In genomic region chr17:75759978-75760640, GRCh38 we compare ENCODE assay signal across 7 cellular contexts. TPM values are rescaled to one million over a fixed set of nuclear protein-coding genes. Genes with fewer than 3 reads are reported as not detected.
DNase-seq lines count a peak whose midpoint lies in the region; ATAC-seq and TF ChIP-seq lines count a peak whose summit lies in the region.
"Not testable (repeated sequence)": the region's sequence is repeated elsewhere in the genome, so short reads cannot be mapped to it uniquely, and the experiment has no call there.
"Had no signal": no experiment of that assay in that cellular context is flagged by ENCODE, and none has a peak within 500 bp of the region (broad histone marks: within the 10 kb centered on the region; RNA-seq: fewer than 3 reads in every experiment).

No MANE protein-coding gene starts in this region.

- not testable (repeated sequence) for H3K9me3 Mint-ChIP-seq in chondrocyte (ENCODE audit: low read depth)

- peak overlapping the region; percentile 98 for H3K27ac ChIP-seq in RWPE1
- peak overlapping the region in 3 of 4 donors; percentile 27 to 59 (median 56) for H3K27ac ChIP-seq in esophagus squamous epithelium
- H3K27ac ChIP-seq in parathyroid adenoma: peak overlapping the region; percentile 21
- peak overlapping the region in 3 of 5 donors; percentile 2 to 46 (median 20) for H3K27ac ChIP-seq in stomach

- H3K4me1 ChIP-seq in esophagus squamous epithelium (peaks cover 17 to 56% (median 36%) of the 10 kb centered on the region in 3 donors), parathyroid adenoma (peaks cover 10% of the 10 kb centered on the region), stomach (peaks cover 16 to 33% (median 24%) of the 10 kb centered on the region in 4 donors)

- H3K4me2 ChIP-seq in parathyroid adenoma (ENCODE audit: low read length): peak overlapping the region; percentile 46

- H3K36me3 ChIP-seq in esophagus squamous epithelium (peaks cover 12 to 62% (median 23%) of the 10 kb centered on the region in 3 donors), stomach (peaks cover 30 to 60% (median 58%) of the 10 kb centered on the region in 4 donors)
- not testable (repeated sequence) for H3K36me3 ChIP-seq in parathyroid adenoma (ENCODE audit: control insufficient read depth, insufficient read depth, low read length)

- intact Hi-C loops in esophagus squamous epithelium (cut with DNase I) (loop anchor here (10.0 kb wide), 1 partner anchor 255 kb away; no protein-coding TSS in a partner anchor), stomach (cut with DNase I; ENCODE audit: low total_unique reads) (loop anchor here (5.0 kb wide), 1 partner anchor 93 kb away; the partner anchor contains the start of genes RECQL5 and SAP30BP)
- intact Hi-C loops in left ventricle myocardium superior (cut with micrococcal nuclease): not testable (repeated sequence)

- H3K9me3 ChIP-seq in esophagus squamous epithelium; parathyroid adenoma (ENCODE audit: control insufficient read depth, low read length); stomach: not testable (repeated sequence)

- not testable (repeated sequence) for H3K4me3 ChIP-seq in esophagus squamous epithelium; parathyroid adenoma (ENCODE audit: low read depth, low read length); stomach

- not testable (repeated sequence) for H3K9ac ChIP-seq in parathyroid adenoma

- not testable (repeated sequence) for TF ChIP-seq CTCF in RWPE1 (conservative IDR thresholded peaks at IDR 0.05; ENCODE audit: low read depth); chondrocyte (IDR thresholded peaks at IDR 0.05); esophagus squamous epithelium (IDR thresholded peaks at IDR 0.05); parathyroid adenoma (IDR thresholded peaks at IDR 0.05); stomach (IDR thresholded peaks at IDR 0.05)

- POLR2A ChIA-PET in RWPE1 (lab: Yijun Ruan, JAX; ENCODE audit: low non-redundant PET): not testable (repeated sequence)

- ATAC-seq in left ventricle myocardium superior: not testable (repeated sequence)

- H2AFZ ChIP-seq in parathyroid adenoma: not testable (repeated sequence)

- H3K36me3 Mint-ChIP-seq in chondrocyte (ENCODE audit: low read depth): not testable (repeated sequence)

- not testable (repeated sequence) for TF ChIP-seq EP300 in stomach (IDR thresholded peaks at IDR 0.05)

- not testable (repeated sequence) for H3K27me3 Mint-ChIP-seq in chondrocyte (ENCODE audit: low read depth)

- not testable (repeated sequence) for DNase-seq in RWPE1 (ENCODE audit: low spot score); esophagus squamous epithelium (lab: John Stamatoyannopoulos, UW); stomach
- DNase-seq in chondrocyte (ENCODE audit: low spot score) (peak; percentile 7), left ventricle myocardium superior (peak; percentile 7)

- H3K4me1 Mint-ChIP-seq in chondrocyte (ENCODE audit: low read depth): not testable (repeated sequence)

- TF ChIP-seq POLR2A in esophagus squamous epithelium (IDR thresholded peaks at IDR 0.05); stomach (IDR thresholded peaks at IDR 0.05): not testable (repeated sequence)

- CTCF ChIA-PET in RWPE1 (lab: Yijun Ruan, JAX): interaction anchor here (0.6 to 1.4 kb wide), 2 partner anchors 12 to 81 kb away, joined by 3 read pairs; no protein-coding TSS in a partner anchor

- not testable (repeated sequence) for H3K27me3 ChIP-seq in esophagus squamous epithelium; parathyroid adenoma (ENCODE audit: control insufficient read depth, insufficient read depth, low read length); stomach

- not testable (repeated sequence) for H3K27ac Mint-ChIP-seq in chondrocyte (ENCODE audit: unreplicated experiment)

- WGBS in esophagus squamous epithelium, 2 donors: 72 to 81% methylated on average over 6 of the region's 6 CpGs
- WGBS in stomach, 5 donors: 92 to 97% (median 94%) methylated on average over 6 of the region's 6 CpGs

- not testable (repeated sequence) for H3K4me3 Mint-ChIP-seq in chondrocyte (ENCODE audit: unreplicated experiment)

- not testable (repeated sequence) for H3K79me2 ChIP-seq in parathyroid adenoma

RNA-seq across cellular contexts. Expression of gene GALK1, which starts 4.9 kb away (rescaled TPM):
- total RNA-seq in chondrocyte: 27.8 to 34.7 TPM (median 30.0 TPM) in 3 replicates
- total RNA-seq in esophagus squamous epithelium: 10 to 100 TPM; 16.4 to 30.9 (median 20.2) TPM
- total RNA-seq in left ventricle myocardium superior: 20.2 TPM
- total RNA-seq in stomach: 10 to 100 TPM in 4 of 5 donors, 1 to 10 TPM in 1; 7.6 to 57.1 (median 27.5) TPM
- 10 to 100 TPM; 32.7 to 41.0 (median 40.6) TPM for polyA plus RNA-seq in stomach

RNA-seq across cellular contexts. Expression of gene UNK, which starts 24.5 kb away (rescaled TPM):
- total RNA-seq in chondrocyte (20.9 to 35.8 TPM (median 21.0 TPM) in 3 replicates), esophagus squamous epithelium (10 to 100 TPM; 14.8 to 27.3 (median 20.4) TPM), left ventricle myocardium superior (14.8 TPM), stomach (100 to 1,000 TPM in 1 of 5 donors, 10 to 100 TPM in 3, 1 to 10 TPM in 1; 3.5 to 102 (median 33.0) TPM)
- polyA plus RNA-seq in stomach: 10 to 100 TPM; 13.5 to 17.3 (median 15.1) TPM

RNA-seq across cellular contexts. Expression of gene ITGB4, which starts 38.9 kb away (rescaled TPM):
- 5.2 to 52.3 TPM (median 5.6 TPM) in 3 replicates for total RNA-seq in chondrocyte
- total RNA-seq in esophagus squamous epithelium: 100 to 1,000 TPM in 1 of 4 donors, 10 to 100 TPM in 3; 60.6 to 115 (median 82.3) TPM
- 8.8 TPM for total RNA-seq in left ventricle myocardium superior
- 100 to 1,000 TPM in 4 of 5 donors, 10 to 100 TPM in 1; 66.8 to 137 (median 132) TPM for total RNA-seq in stomach
- polyA plus RNA-seq in stomach: 10 to 100 TPM; 33.6 to 66.1 (median 60.3) TPM
- total RNA-seq: G401 had no signal

Comparison
In these comparisons a context has a peak if more than half of its experiments do, and no peak if none do; other contexts are left out.
1. H3K27ac ChIP-seq: peak in every context shown above with its lines; median percentile 98 in RWPE1; 56 in esophagus squamous epithelium; 21 in parathyroid adenoma; 20 in stomach.